Comparison of ENCODE assay signal across 14 cellular contexts in the genomic region with DNA sequence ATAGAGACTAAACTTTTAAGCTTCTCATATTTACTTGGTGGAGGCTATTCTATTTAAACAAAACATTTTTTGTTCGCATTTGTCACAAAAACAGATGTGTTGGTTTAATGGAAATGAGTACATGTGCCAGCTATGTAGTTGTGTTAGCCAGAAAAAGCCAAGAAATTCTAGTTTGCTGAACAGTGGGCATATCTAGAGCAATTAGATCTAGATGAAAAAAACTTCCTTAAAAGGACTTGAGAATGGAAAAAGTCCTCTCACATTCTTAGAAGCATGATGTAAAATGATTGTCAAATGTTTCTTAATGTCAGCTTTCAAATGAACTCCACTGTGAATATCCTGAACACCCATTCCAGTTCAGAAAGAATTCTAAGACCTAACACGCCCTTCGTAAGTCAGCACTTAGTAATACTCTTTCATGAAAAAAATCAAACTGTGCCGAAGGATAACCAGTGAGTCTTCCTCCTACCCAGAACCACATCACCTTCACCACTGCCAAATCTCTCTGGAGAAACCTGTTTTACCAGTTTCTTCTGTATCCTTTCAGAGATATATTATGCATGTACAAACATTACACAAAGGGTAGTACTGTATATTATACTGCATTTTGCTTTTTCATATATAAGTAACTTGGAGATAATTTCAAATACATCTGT. TPM values are rescaled to one million over a fixed set of nuclear protein-coding genes. Genes with fewer than 3 reads are reported as not detected.
DNase-seq lines count a peak whose midpoint lies in the region; ATAC-seq and TF ChIP-seq lines count a peak whose summit lies in the region.
"Had no signal": no experiment of that assay in that cellular context is flagged by ENCODE, and none has a peak within 500 bp of the region (broad histone marks: within the 10 kb centered on the region; RNA-seq: fewer than 3 reads in every experiment).

No MANE protein-coding gene starts in this region.

- peaks cover 6% of the 10 kb centered on the region for H3K27me3 Mint-ChIP-seq in activated T-cell treated with anti-CD3 and anti-CD28 coated beads, Interleukin-2, amount 50 U/mL, for 72 hours (ENCODE audit: low read depth)

- H4K20me1 ChIP-seq in PC-3 (ENCODE audit: low read length), result no peaks in the 10 kb centered on the region

- H3K27me3 ChIP-seq in PC-3 (ENCODE audit: low read length), result no peaks in the 10 kb centered on the region
- H3K27me3 ChIP-seq: brain microvascular endothelial cell, testis had no signal

- no peak overlapping the region for H2AFZ ChIP-seq in PC-3 (ENCODE audit: low read length)

- H3K79me2 ChIP-seq in PC-3 (ENCODE audit: low read length), result no peaks in the 10 kb centered on the region

- DNase-seq in SIG-M5 treated with dmso at 0.1 percent for 504 hours (lab: John Stamatoyannopoulos, UW; ENCODE audit: unreplicated experiment) (peak; percentile 38), SIG-M5 (lab: John Stamatoyannopoulos, UW) (no peak), PC-3 (peak; percentile 98), fibroblast of the conjunctiva (ENCODE audit: low read depth) (peak; percentile 1), HK-2 (ENCODE audit: unreplicated experiment) (no peak)
- DNase-seq in activated T-cell treated with anti-CD3 and anti-CD28 coated beads, Interleukin-2, amount 50 U/mL, for 72 hours, result no peak
- no peak for DNase-seq in activated CD4-positive, alpha-beta T cell treated with anti-CD3 and anti-CD28 coated beads for 48 hours
- DNase-seq: activated T-cell treated with anti-CD3 and anti-CD28 coated beads, Interleukin-2, amount 50 U/mL, for 24 hours; brain microvascular endothelial cell; NCI-H82; retina; SK-N-SH; testis had no signal

- no peak for TF ChIP-seq CTCF in PC-3 (conservative IDR thresholded peaks at IDR 0.05; ENCODE audit: low read depth, low read length)

- CTCF ChIA-PET in PC-3 (lab: Charles Lee), result no interaction called here

- no TSS peak for BruUV-seq in PC-3 (replicated peaks; lab: Mats Ljungman, UMichigan)

- H3K4me3 Mint-ChIP-seq in activated T-cell treated with anti-CD3 and anti-CD28 coated beads, Interleukin-2, amount 50 U/mL, for 72 hours, result no peak overlapping the region
- H3K4me3 Mint-ChIP-seq: activated T-cell treated with anti-CD3 and anti-CD28 coated beads, Interleukin-2, amount 50 U/mL, for 24 hours had no signal

- H3K4me1 ChIP-seq in PC-3 (ENCODE audit: insufficient read depth, low read length), result peaks cover 33% of the 10 kb centered on the region
- H3K4me1 ChIP-seq: testis had no signal

- peak overlapping the region; percentile 95 for H3K27ac ChIP-seq in PC-3 (ENCODE audit: low read length)
- H3K27ac ChIP-seq: brain microvascular endothelial cell, testis had no signal

- no peaks in the 10 kb centered on the region for H3K9me3 Mint-ChIP-seq in activated T-cell treated with anti-CD3 and anti-CD28 coated beads, Interleukin-2, amount 50 U/mL, for 72 hours
- H3K9me3 Mint-ChIP-seq: activated T-cell treated with anti-CD3 and anti-CD28 coated beads, Interleukin-2, amount 50 U/mL, for 24 hours had no signal

- peak; percentile 96 for ATAC-seq in PC-3
- no peak for ATAC-seq in activated T-cell treated with anti-CD3 and anti-CD28 coated beads, Interleukin-2, amount 50 U/mL, for 72 hours (replicated peaks in 1 of 2)
- no peak for ATAC-seq in HG02870 (IDR thresholded peaks at IDR 0.05; ENCODE audit: unreplicated experiment)

- peaks cover 14% of the 10 kb centered on the region for H3K36me3 ChIP-seq in PC-3 (ENCODE audit: low read depth, low read length)
- H3K36me3 ChIP-seq: brain microvascular endothelial cell had no signal

- intact Hi-C loops in PC-3 (cut with micrococcal nuclease), result loop anchor here (2.0 kb wide), 1 partner anchor 27 kb away; no protein-coding TSS in a partner anchor

- H3K4me1 Mint-ChIP-seq in activated T-cell treated with anti-CD3 and anti-CD28 coated beads, Interleukin-2, amount 50 U/mL, for 72 hours (ENCODE audit: low read depth), result no peaks in the 10 kb centered on the region

- peak overlapping the region; percentile 44 for H3K4me3 ChIP-seq in PC-3 (ENCODE audit: low read length)
- H3K4me3 ChIP-seq: testis had no signal

- H3K9ac ChIP-seq in PC-3 (ENCODE audit: low read length), result peak overlapping the region; percentile 58
- H3K9ac ChIP-seq: SK-N-SH had no signal

- H3K4me2 ChIP-seq in PC-3 (ENCODE audit: low read length), result peak overlapping the region; percentile 72
- H3K4me2 ChIP-seq: SK-N-SH had no signal

- H3K36me3 Mint-ChIP-seq in activated T-cell treated with anti-CD3 and anti-CD28 coated beads, Interleukin-2, amount 50 U/mL, for 72 hours (ENCODE audit: insufficient read depth in 2 of 2), result peaks cover 1 to 2% of the 10 kb centered on the region in 2 donors

- H3K27ac Mint-ChIP-seq in activated T-cell treated with anti-CD3 and anti-CD28 coated beads, Interleukin-2, amount 50 U/mL, for 72 hours, result no peak overlapping the region
- H3K27ac Mint-ChIP-seq: activated T-cell treated with anti-CD3 and anti-CD28 coated beads, Interleukin-2, amount 50 U/mL, for 24 hours had no signal

- POLR2A ChIA-PET in PC-3 (lab: Charles Lee; ENCODE audit: unreplicated experiment), result interaction anchor here (0.5 to 0.6 kb wide), 2 partner anchors 11 to 446 kb away, joined by 3 to 8 read pairs; no protein-coding TSS in a partner anchor

- no peaks in the 10 kb centered on the region for H3K9me2 ChIP-seq in PC-3 (replicated peaks; ENCODE audit: low read length)
- H3K9me2 ChIP-seq: SK-N-SH had no signal

- H3K9me3 ChIP-seq in PC-3 (ENCODE audit: low read length), result no peaks in the 10 kb centered on the region
- H3K9me3 ChIP-seq: SK-N-SH, testis had no signal

- H3F3A ChIP-seq in PC-3 (ENCODE audit: low read length, unreplicated experiment), result peaks cover 4% of the 10 kb centered on the region

RNA-seq across cellular contexts. Expression of a gene that starts 28.2 kb away (rescaled TPM):
- 28.5 and 33.7 TPM in 2 replicates for total RNA-seq in PC-3 (2014; rRNA removed)
- total RNA-seq in activated T-cell treated with anti-CD3 and anti-CD28 coated beads, Interleukin-2, amount 50 U/mL, for 72 hours, result 1 to 10 TPM; 5.9 to 7.5 TPM

Comparison
In these comparisons a context has a peak if more than half of its experiments do, and no peak if none do; other contexts are left out.
1. DNase-seq: peak in SIG-M5 treated with dmso at 0.1 percent for 504 hours (single experiment), PC-3 (single experiment) and fibroblast of the conjunctiva (single experiment); none in SIG-M5 (single experiment), activated T-cell treated with anti-CD3 and anti-CD28 coated beads, Interleukin-2, amount 50 U/mL, for 72 hours (0 of 2), HK-2 (single experiment) and activated CD4-positive, alpha-beta T cell treated with anti-CD3 and anti-CD28 coated beads for 48 hours (single experiment).